ENCODE assay signal across 18 cellular contexts in genomic region chr4:67721770-67722597, GRCh38. TPM values are rescaled to one million over a fixed set of nuclear protein-coding genes. Genes with fewer than 3 reads are reported as not detected.
DNase-seq lines count a peak whose midpoint lies in the region; ATAC-seq and TF ChIP-seq lines count a peak whose summit lies in the region.
"Had no signal": no experiment of that assay in that cellular context is flagged by ENCODE, and none has a peak within 500 bp of the region (broad histone marks: within the 10 kb centered on the region; RNA-seq: fewer than 3 reads in every experiment).

No MANE protein-coding gene starts in this region.

- no peaks in the 10 kb centered on the region for H3K36me3 ChIP-seq in MG63

- H3K4me1 Mint-ChIP-seq in activated CD8-positive, alpha-beta T cell treated with anti-CD3 and anti-CD28 coated beads for 36 hours (ENCODE audit: low read depth) = peaks cover 3% of the 10 kb centered on the region
- peaks cover 6% of the 10 kb centered on the region for H3K4me1 Mint-ChIP-seq in activated CD8-positive, alpha-beta T cell treated with anti-CD3 and anti-CD28 coated beads, Interleukin-2, amount 10 ng/mL, durations not matched to agents 7 days and 5 days (ENCODE audit: low read depth)
- H3K4me1 Mint-ChIP-seq in type B pancreatic cell (ENCODE audit: unreplicated experiment) = peaks cover 4% of the 10 kb centered on the region

- H3K4me3 ChIP-seq in fibroblast of pulmonary artery (replicated peaks; ENCODE audit: low read depth, low read length) = no peak overlapping the region
- no peak overlapping the region for H3K4me3 ChIP-seq in MG63
- H3K4me3 ChIP-seq: gastroesophageal sphincter had no signal

- H3K27me3 ChIP-seq in MG63 = no peaks in the 10 kb centered on the region
- H3K27me3 ChIP-seq: gastroesophageal sphincter had no signal

- no peak overlapping the region for H3K4me3 Mint-ChIP-seq in activated CD8-positive, alpha-beta T cell treated with anti-CD3 and anti-CD28 coated beads for 36 hours
- H3K4me3 Mint-ChIP-seq in activated CD8-positive, alpha-beta T cell treated with anti-CD3 and anti-CD28 coated beads, Interleukin-2, amount 10 ng/mL, durations not matched to agents 7 days and 5 days = no peak overlapping the region
- no peak overlapping the region for H3K4me3 Mint-ChIP-seq in type B pancreatic cell

- H3K36me3 Mint-ChIP-seq in activated CD8-positive, alpha-beta T cell treated with anti-CD3 and anti-CD28 coated beads for 36 hours (ENCODE audit: low read depth) = peaks cover 21% of the 10 kb centered on the region
- H3K36me3 Mint-ChIP-seq in activated CD8-positive, alpha-beta T cell treated with anti-CD3 and anti-CD28 coated beads, Interleukin-2, amount 10 ng/mL, durations not matched to agents 7 days and 5 days (ENCODE audit: low read depth) = peaks cover 38% of the 10 kb centered on the region
- peaks cover 5% of the 10 kb centered on the region for H3K36me3 Mint-ChIP-seq in type B pancreatic cell

- no peaks in the 10 kb centered on the region for H3K9me3 ChIP-seq in MG63
- H3K9me3 ChIP-seq: gastroesophageal sphincter had no signal

- no peak for ATAC-seq in activated CD8-positive, alpha-beta T cell treated with anti-CD3 and anti-CD28 coated beads for 36 hours
- no peak for ATAC-seq in activated CD8-positive, alpha-beta T cell treated with anti-CD3 and anti-CD28 coated beads, Interleukin-2, amount 10 ng/mL, durations not matched to agents 7 days and 5 days
- ATAC-seq: gastroesophageal sphincter, left lobe of liver had no signal

- H3K27me3 Mint-ChIP-seq in activated CD8-positive, alpha-beta T cell treated with anti-CD3 and anti-CD28 coated beads for 36 hours = no peaks in the 10 kb centered on the region
- no peaks in the 10 kb centered on the region for H3K27me3 Mint-ChIP-seq in activated CD8-positive, alpha-beta T cell treated with anti-CD3 and anti-CD28 coated beads, Interleukin-2, amount 10 ng/mL, durations not matched to agents 7 days and 5 days (ENCODE audit: low read depth)
- no peaks in the 10 kb centered on the region for H3K27me3 Mint-ChIP-seq in type B pancreatic cell

- POLR2A ChIA-PET in activated CD8-positive, alpha-beta T cell treated with anti-CD3 and anti-CD28 coated beads for 36 hours (lab: Charles Lee) = interaction anchor here (1.5 kb wide), 1 partner anchor 10 kb away, joined by 5 read pairs; no protein-coding TSS in a partner anchor
- POLR2A ChIA-PET in activated CD8-positive, alpha-beta T cell treated with anti-CD3 and anti-CD28 coated beads, Interleukin-2, amount 10 ng/mL, durations not matched to agents 7 days and 5 days (lab: Charles Lee) = no interaction called here

- H3K9me3 Mint-ChIP-seq in activated CD8-positive, alpha-beta T cell treated with anti-CD3 and anti-CD28 coated beads for 36 hours = peaks cover 2% of the 10 kb centered on the region
- H3K9me3 Mint-ChIP-seq in activated CD8-positive, alpha-beta T cell treated with anti-CD3 and anti-CD28 coated beads, Interleukin-2, amount 10 ng/mL, durations not matched to agents 7 days and 5 days (ENCODE audit: insufficient read depth) = no peaks in the 10 kb centered on the region
- H3K9me3 Mint-ChIP-seq in type B pancreatic cell = peaks cover 5% of the 10 kb centered on the region

- peak; percentile 20 for DNase-seq in activated CD8-positive, alpha-beta T cell treated with anti-CD3 and anti-CD28 coated beads for 36 hours
- no peak for DNase-seq in activated CD8-positive, alpha-beta T cell treated with anti-CD3 and anti-CD28 coated beads, Interleukin-2, amount 10 ng/mL, durations not matched to agents 7 days and 5 days
- DNase-seq in SW480 (ENCODE audit: low spot score) (peak; percentile 23), fibroblast of pulmonary artery (ENCODE audit: low read depth) (peak; percentile 35), type B pancreatic cell (ENCODE audit: extremely low spot score, unreplicated experiment) (no peak), MG63 (no peak), NCI-H1092 treated with DMSO at 0.1 percent for 48 hours (lab: John Stamatoyannopoulos, UW) (no peak)
- DNase-seq in activated T-cell treated with anti-CD3 and anti-CD28 coated beads, Interleukin-2, amount 50 U/mL, for 1 hour = no peak
- DNase-seq: activated CD4-positive, alpha-beta T cell treated with anti-CD3 and anti-CD28 coated beads for 48 hours; activated effector memory CD4-positive, alpha-beta T cell treated with anti-CD3 and anti-CD28 coated beads, Interleukin-2, amount 50 U/mL, for 16 hours; DND-41; NCI-H510A treated with DMSO at 0.1 percent for 48 hours; SIG-M5; stimulated activated CD4-positive, alpha-beta T cell treated with anti-CD3 and anti-CD28 coated beads, Interleukin-12 subunit alpha, Interleukin-12 subunit beta, amount 100 ng/mL, for 4 hours had no signal

- no peak overlapping the region for H3K27ac Mint-ChIP-seq in activated CD8-positive, alpha-beta T cell treated with anti-CD3 and anti-CD28 coated beads for 36 hours
- no peak overlapping the region for H3K27ac Mint-ChIP-seq in activated CD8-positive, alpha-beta T cell treated with anti-CD3 and anti-CD28 coated beads, Interleukin-2, amount 10 ng/mL, durations not matched to agents 7 days and 5 days
- peak overlapping the region; percentile 8 for H3K27ac Mint-ChIP-seq in type B pancreatic cell

- TF ChIP-seq CTCF in activated CD8-positive, alpha-beta T cell treated with anti-CD3 and anti-CD28 coated beads for 36 hours (IDR thresholded peaks at IDR 0.05) = no peak
- TF ChIP-seq CTCF in fibroblast of pulmonary artery (IDR thresholded peaks at IDR 0.05; ENCODE audit: low read length, missing control alignments) (no peak), type B pancreatic cell (conservative IDR thresholded peaks at IDR 0.05) (no peak)

- CTCF ChIA-PET in activated CD8-positive, alpha-beta T cell treated with anti-CD3 and anti-CD28 coated beads for 36 hours (lab: Charles Lee) = interaction anchor here (1.1 to 1.2 kb wide), 2 partner anchors 10 to 27 kb away, joined by 3 read pairs; no protein-coding TSS in a partner anchor
- CTCF ChIA-PET in activated CD8-positive, alpha-beta T cell treated with anti-CD3 and anti-CD28 coated beads, Interleukin-2, amount 10 ng/mL, durations not matched to agents 7 days and 5 days (lab: Charles Lee) = interaction anchor here (1.9 kb wide), 1 partner anchor 25 kb away, joined by 9 read pairs; no protein-coding TSS in a partner anchor

- intact Hi-C loops in activated CD8-positive, alpha-beta T cell treated with anti-CD3 and anti-CD28 coated beads for 36 hours (cut with micrococcal nuclease) = no loop called here

RNA-seq across cellular contexts. Expression of gene UBA6, which starts 21.0 kb away (rescaled TPM):
- total RNA-seq in activated CD8-positive, alpha-beta T cell treated with anti-CD3 and anti-CD28 coated beads for 36 hours = 10 to 100 TPM; 81.2 to 87.5 TPM
- total RNA-seq in activated CD8-positive, alpha-beta T cell treated with anti-CD3 and anti-CD28 coated beads, Interleukin-2, amount 10 ng/mL, durations not matched to agents 7 days and 5 days = 10 to 100 TPM; 90.8 to 91.1 TPM
- 62.4 and 69.6 TPM in 2 replicates for total RNA-seq in type B pancreatic cell (ENCODE audit: low replicate concordance)
- total RNA-seq in MG63 (2014; rRNA removed; shearing (Covaris generic); ENCODE audit: low replicate concordance) = 55.2 and 100 TPM in 2 replicates

RNA-seq across cellular contexts. Expression of gene GNRHR, which starts 32.2 kb away (rescaled TPM):
- total RNA-seq in activated CD8-positive, alpha-beta T cell treated with anti-CD3 and anti-CD28 coated beads for 36 hours = not detected
- total RNA-seq in activated CD8-positive, alpha-beta T cell treated with anti-CD3 and anti-CD28 coated beads, Interleukin-2, amount 10 ng/mL, durations not matched to agents 7 days and 5 days = not detected
- total RNA-seq in type B pancreatic cell (ENCODE audit: low replicate concordance) = not detected in 2 replicates
- total RNA-seq in MG63 (2014; rRNA removed; shearing (Covaris generic); ENCODE audit: low replicate concordance) = not detected in 2 replicates
- total RNA-seq: chondrocyte, gastroesophageal sphincter, left lobe of liver, ureter had no signal

Comparison
In these comparisons a context has a peak if more than half of its experiments do, and no peak if none do; other contexts are left out.
1. DNase-seq: peak in activated CD8-positive, alpha-beta T cell treated with anti-CD3 and anti-CD28 coated beads for 36 hours (single experiment), SW480 (single experiment) and fibroblast of pulmonary artery (single experiment); none in activated CD8-positive, alpha-beta T cell treated with anti-CD3 and anti-CD28 coated beads, Interleukin-2, amount 10 ng/mL, durations not matched to agents 7 days and 5 days (single experiment), type B pancreatic cell (single experiment), activated T-cell treated with anti-CD3 and anti-CD28 coated beads, Interleukin-2, amount 50 U/mL, for 1 hour (single experiment), MG63 (single experiment) and NCI-H1092 treated with DMSO at 0.1 percent for 48 hours (single experiment).